25 cellular contexts compared by ENCODE assay signal in genomic region chr11:44186531-44186930, GRCh38.
"Had no signal": no experiment of that assay in that cellular context is flagged by ENCODE, and none has a peak within 500 bp of the region (broad histone marks: within the 10 kb centered on the region; RNA-seq: fewer than 3 reads in every experiment).

No MANE protein-coding gene starts in this region.

- DNase-seq: natural killer cell; occipital lobe; ovary; posterior cingulate gyrus; psoas muscle; right cardiac atrium; right lobe of liver; sigmoid colon; small intestine; stimulated activated CD4-positive, alpha-beta T cell treated with anti-CD3 and anti-CD28 coated beads, Interleukin-15, amount 100 ng/mL, for 24 hours; stimulated activated CD4-positive, alpha-beta T cell treated with anti-CD3 and anti-CD28 coated beads, Interleukin-2, amount 100 ng/mL, for 24 hours; stimulated activated CD4-positive, alpha-beta T cell treated with anti-CD3 and anti-CD28 coated beads, Interleukin-2, amount 100 ng/mL, for 48 hours; stimulated activated CD4-positive, alpha-beta T cell treated with anti-CD3 and anti-CD28 coated beads, Interleukin-4, amount 100 ng/mL, for 24 hours; stimulated activated naive B cell treated with anti-CD40 and anti-IgM and Interleukin-4, amounts not matched to agents 10 μg/mL and 1 μg/mL and 100 μg/mL, for 72 hours; stimulated activated naive CD4-positive, alpha-beta T cell treated with Interleukin-2 at 50 U/mL for 16 hours; stomach; thyroid gland; trophoblast cell; upper lobe of right lung; uterus had no signal

- FAIRE-seq: small intestine had no signal

- H3K4me3 Mint-ChIP-seq: natural killer cell; nephron; neural progenitor cell; stimulated activated effector memory CD8-positive, alpha-beta T cell treated with anti-CD3 and anti-CD28 coated beads, Interleukin-12 subunit alpha, Interleukin-12 subunit beta, amount 100 ng/mL, for 72 hours; stimulated activated naive B cell treated with anti-CD40 and anti-IgM and Interleukin-4, amounts not matched to agents 10 μg/mL and 1 μg/mL and 100 μg/mL, for 72 hours; stimulated activated naive CD8-positive, alpha-beta T cell treated with anti-CD3 and anti-CD28 coated beads, Interleukin-15, Interleukin-2, amounts not matched to agents 100 ng/mL and 50 ng/mL, for 24 hours had no signal

- H3K27ac Mint-ChIP-seq: natural killer cell; nephron; neural progenitor cell; progenitor cell of endocrine pancreas; stimulated activated effector memory CD8-positive, alpha-beta T cell treated with anti-CD3 and anti-CD28 coated beads, Interleukin-12 subunit alpha, Interleukin-12 subunit beta, amount 100 ng/mL, for 72 hours; stimulated activated naive B cell treated with anti-CD40 and anti-IgM and Interleukin-4, amounts not matched to agents 10 μg/mL and 1 μg/mL and 100 μg/mL, for 72 hours; stimulated activated naive CD8-positive, alpha-beta T cell treated with anti-CD3 and anti-CD28 coated beads, Interleukin-15, Interleukin-2, amounts not matched to agents 100 ng/mL and 50 ng/mL, for 24 hours had no signal

- ATAC-seq: natural killer cell; psoas muscle; right cardiac atrium; right lobe of liver; stimulated activated effector memory CD8-positive, alpha-beta T cell treated with anti-CD3 and anti-CD28 coated beads, Interleukin-12 subunit alpha, Interleukin-12 subunit beta, amount 100 ng/mL, for 72 hours; stimulated activated naive B cell treated with anti-CD40 and anti-IgM and Interleukin-4, amounts not matched to agents 10 μg/mL and 1 μg/mL and 100 μg/mL, for 72 hours; upper lobe of right lung had no signal

- H3K27me3 Mint-ChIP-seq: progenitor cell of endocrine pancreas; stimulated activated naive B cell treated with anti-CD40 and anti-IgM and Interleukin-4, amounts not matched to agents 10 μg/mL and 1 μg/mL and 100 μg/mL, for 72 hours; stimulated activated naive CD8-positive, alpha-beta T cell treated with anti-CD3 and anti-CD28 coated beads, Interleukin-15, Interleukin-2, amounts not matched to agents 100 ng/mL and 50 ng/mL, for 24 hours had no signal
